In genomic region chr12:102441077-102441596, GRCh38 we compare ENCODE assay signal across 1 cellular context.
TF ChIP-seq lines count a peak whose summit lies in the region.

No MANE protein-coding gene starts in this region.

TF ChIP-seq in K562, 482 proteins besides CTCF, POLR2A, EP300 and RAD21 (continued from another document and continues in another):
- TF ChIP-seq UBTF (IDR thresholded peaks at IDR 0.05; ENCODE audit: borderline replicate concordance in 1 of 2, low read depth in 2 of 2, low read length in 2 of 2), result no peak
- TF ChIP-seq REST (CRISPR knock-in tag; IDR thresholded peaks at IDR 0.05; ENCODE audit: low read depth), result no peak
- peak; percentile 94 for TF ChIP-seq ZNF592 (IDR thresholded peaks at IDR 0.05)
- peak; percentile 67; the same call in 1 of the 2 replicates for TF ChIP-seq PTTG1 (tag; IDR thresholded peaks at IDR 0.05; ENCODE audit: low read depth)
- TF ChIP-seq SMAD4 (CRISPR knock-in tag; conservative IDR thresholded peaks at IDR 0.05), result peak; percentile 87
- TF ChIP-seq ZHX1 (conservative IDR thresholded peaks at IDR 0.05; ENCODE audit: low read length), result no peak
- TF ChIP-seq PRPF4 (IDR thresholded peaks at IDR 0.05; ENCODE audit: insufficient read depth, low read depth, low read length, poor library complexity, severe bottlenecking), result no peak
- peak; percentile 88; the same call in 1 of the 2 replicates for TF ChIP-seq MTA3 (IDR thresholded peaks at IDR 0.05; ENCODE audit: borderline replicate concordance)
- TF ChIP-seq MAFK (IDR thresholded peaks at IDR 0.05; ENCODE audit: low read length), result peak; percentile 69
- TF ChIP-seq ARID1B (IDR thresholded peaks at IDR 0.05), result peak; percentile 91
- TF ChIP-seq HDAC1 (IDR thresholded peaks at IDR 0.05), result peak in 1 of 2 experiments; percentile 72; a peak in 2 of 4 replicates
- TF ChIP-seq PRMT5 (CRISPR knock-in tag; IDR thresholded peaks at IDR 0.05), result no peak
- TF ChIP-seq RERE (CRISPR knock-in tag; IDR thresholded peaks at IDR 0.05; ENCODE audit: borderline replicate concordance), result no peak
- TF ChIP-seq NFIC (IDR thresholded peaks at IDR 0.05), result no peak; the same call in 1 of the 2 replicates
- no peak for TF ChIP-seq XRCC5 (IDR thresholded peaks at IDR 0.05; ENCODE audit: low read depth, low read length)
- TF ChIP-seq HIVEP1 (CRISPR knock-in tag; IDR thresholded peaks at IDR 0.05), result peak; percentile 30; the same call in 1 of the 2 replicates
- no peak for TF ChIP-seq ZBTB2 (IDR thresholded peaks at IDR 0.05)
- TF ChIP-seq IFI16 (CRISPR knock-in tag; IDR thresholded peaks at IDR 0.05), result 0 out of 2 replicates have a peak, but pooled peaks have one; percentile 2
- TF ChIP-seq MYNN (IDR thresholded peaks at IDR 0.05), result no peak
- TF ChIP-seq MYNN (CRISPR knock-in tag; IDR thresholded peaks at IDR 0.05), result no peak
- TF ChIP-seq CXXC5 (CRISPR knock-in tag; IDR thresholded peaks at IDR 0.05), result peak; percentile 63
- peak; percentile 26; the same call in 1 of the 2 replicates for TF ChIP-seq ZBTB9 (CRISPR knock-in tag; IDR thresholded peaks at IDR 0.05)
- TF ChIP-seq FOS (IDR thresholded peaks at IDR 0.05; ENCODE audit: extremely low read depth, insufficient read length), result no peak
- TF ChIP-seq CUX1 (CRISPR knock-in tag; IDR thresholded peaks at IDR 0.05), result no peak
